Comparison of ENCODE assay signal across 8 cellular contexts in genomic region chr12:121536929-121537813, GRCh38. TPM values are rescaled to one million over a fixed set of nuclear protein-coding genes. Genes with fewer than 3 reads are reported as not detected.
DNase-seq lines count a peak whose midpoint lies in the region; ATAC-seq and TF ChIP-seq lines count a peak whose summit lies in the region.

No MANE protein-coding gene starts in this region.

- H3K18ac ChIP-seq in IMR-90 (ENCODE audit: low read depth, low read length) = no peak overlapping the region

- DNase-seq in GDM1 (lab: John Stamatoyannopoulos, UW) (peak; percentile 61), IMR-90 (peak; percentile 77), SK-N-DZ (ENCODE audit: low spot score) (peak; percentile 88), amygdala (lab: John Stamatoyannopoulos, UW) (peak in 54 of 56 donors; percentile 22 to 85 (median 66)), left ventricle myocardium superior (peak; percentile 95), posterior cingulate gyrus (peak; percentile 67 to 96 (median 80)), NCI-H1694 treated with DMSO at 0.1 percent for 48 hours (lab: John Stamatoyannopoulos, UW) (no peak)

- H3K4me3 ChIP-seq in IMR-90 (ENCODE audit: insufficient read depth, low read depth, low read length) = peak overlapping the region; percentile 11

- in situ Hi-C loops in IMR-90 (cut with MboI; ENCODE audit: low sequenced_read_pairs) = no loop called here

- WGBS in IMR-90 (ENCODE audit: extremely low coverage in 2 of 2, insufficient read length in 1 of 2), 2 experiments = 1% methylated on average over 33 of the region's 71 CpGs; no CpG with 5 or more reads in 1 of the 2 experiments

- POLR2A ChIA-PET in IMR-90 (lab: Charles Lee; ENCODE audit: unreplicated experiment) = interaction anchor here (0.6 kb wide), 1 partner anchor 42 kb away, joined by 4 read pairs; no protein-coding TSS in a partner anchor

- peaks cover 12% of the 10 kb centered on the region; the same call in 1 of the 2 replicates for H4K20me1 ChIP-seq in IMR-90 (ENCODE audit: insufficient read depth, low read length)

- peak overlapping the region; percentile 58 for H2BK5ac ChIP-seq in IMR-90 (ENCODE audit: low read depth, low read length, poor library complexity, severe bottlenecking)

- H3K27me3 ChIP-seq in IMR-90 (ENCODE audit: control insufficient read depth, insufficient read depth, low read length) = no peaks in the 10 kb centered on the region

- no peak overlapping the region for H4K5ac ChIP-seq in IMR-90 (ENCODE audit: low read depth, low read length)

- intact Hi-C loops in IMR-90 (cut with micrococcal nuclease) (loop anchor here (2.0 kb wide), 1 partner anchor 36 kb away; no protein-coding TSS in a partner anchor), left ventricle myocardium superior (cut with micrococcal nuclease) (no loop called here), posterior cingulate gyrus (cut with DNase I) (loop anchor here (5.0 kb wide), 1 partner anchor 45 kb away; the partner anchor contains the start of gene KDM2B)

- no peak for TF ChIP-seq POLR2A in IMR-90 (IDR thresholded peaks at IDR 0.05; ENCODE audit: low read depth, low read length)

- TF ChIP-seq CTCF in IMR-90 (conservative IDR thresholded peaks at IDR 0.05; ENCODE audit: low read depth, low read length) = no peak

- peaks cover 31% of the 10 kb centered on the region for H3K4me1 ChIP-seq in IMR-90 (ENCODE audit: control insufficient read depth, insufficient read depth, low read length)

- H3K56ac ChIP-seq in IMR-90 (ENCODE audit: extremely low read depth, insufficient read depth, low read length) = no peak overlapping the region

- H3K4ac ChIP-seq in IMR-90 (ENCODE audit: low read depth, low read length) = peak overlapping the region; percentile 57; the same call in 1 of the 2 replicates

- ATAC-seq in GM21717 (IDR thresholded peaks at IDR 0.05; ENCODE audit: unreplicated experiment) (peak; percentile 52), IMR-90 (ENCODE audit: low read depth) (peak; percentile 35), left ventricle myocardium superior (peak; percentile 88)

- H4K8ac ChIP-seq in IMR-90 (ENCODE audit: low read depth in 2 of 2, low read length in 2 of 2) = peak overlapping the region in 1 of 2 experiments; percentile 53; a peak in 1 of 4 replicates

- no peak overlapping the region for H2BK15ac ChIP-seq in IMR-90 (ENCODE audit: low read depth, low read length)

- dilution Hi-C loops in IMR-90 (cut with HindIII; ENCODE audit: low sequenced_read_pairs, unreplicated experiment) = no loop called here

- peaks cover 26% of the 10 kb centered on the region; the same call in 1 of the 2 replicates for H3K9me1 ChIP-seq in IMR-90 (ENCODE audit: insufficient read depth, low read length)

- peak overlapping the region; percentile 40; the same call in 1 of the 2 replicates for H3K14ac ChIP-seq in IMR-90 (replicated peaks; ENCODE audit: low read depth, low read length)

- no TSS peak for BruUV-seq in IMR-90 (replicated peaks; lab: Mats Ljungman, UMichigan)

- H3K9me3 ChIP-seq in IMR-90 (ENCODE audit: control insufficient read depth, insufficient read depth, low read length) = no peaks in the 10 kb centered on the region

- peak overlapping the region; percentile 56 for H3K4me2 ChIP-seq in IMR-90 (ENCODE audit: low read depth, low read length)

- CTCF ChIA-PET in IMR-90 (lab: Yijun Ruan, JAX) = interaction anchor here (0.7 to 1.1 kb wide), 2 partner anchors 131 to 890 kb away, joined by 3 to 9 read pairs; no protein-coding TSS in a partner anchor

- peaks cover 11 to 42% of the 10 kb centered on the region in 2 experiments for H3K79me1 ChIP-seq in IMR-90 (ENCODE audit: low read depth in 1 of 2, low read length in 2 of 2)

- H3K27ac ChIP-seq in IMR-90 (ENCODE audit: insufficient read depth, low read length) = peak overlapping the region; percentile 49

- 0 out of 2 replicates have a peak overlapping the region, but pooled peaks have one; percentile 44 for H3K23ac ChIP-seq in IMR-90 (ENCODE audit: low read depth, low read length)

- H2BK120ac ChIP-seq in IMR-90 (ENCODE audit: low read depth, low read length) = peak overlapping the region; percentile 48; the same call in 1 of the 2 replicates

- peaks cover 4% of the 10 kb centered on the region; the same call in 1 of the 2 replicates for H3K36me3 ChIP-seq in IMR-90 (ENCODE audit: control insufficient read depth, insufficient read depth, low read length)

- H2AK9ac ChIP-seq in IMR-90 (replicated peaks; ENCODE audit: low read depth, low read length, poor library complexity) = peak overlapping the region; percentile 19

- no peak overlapping the region for H3K9ac ChIP-seq in IMR-90 (ENCODE audit: low read depth, low read length)

- no peak overlapping the region for H2BK20ac ChIP-seq in IMR-90 (ENCODE audit: low read depth, low read length)

- H4K91ac ChIP-seq in IMR-90 (ENCODE audit: insufficient read depth, low read depth, low read length) = peak overlapping the region; percentile 61; the same call in 1 of the 2 replicates

- peak overlapping the region; percentile 38; the same call in 1 of the 2 replicates for H2AK5ac ChIP-seq in IMR-90 (ENCODE audit: low read depth, low read length)

- no peak for TF ChIP-seq RAD21 in IMR-90 (IDR thresholded peaks at IDR 0.05; ENCODE audit: low read length)

- H2AFZ ChIP-seq in IMR-90 (replicated peaks; ENCODE audit: low read length, poor library complexity) = peak overlapping the region; percentile 87

TF ChIP-seq in IMR-90, 13 proteins besides CTCF, POLR2A, EP300 and RAD21:
- TF ChIP-seq ELK1 (IDR thresholded peaks at IDR 0.05; ENCODE audit: borderline replicate concordance, low read depth, low read length) (no peak), CEBPB (IDR thresholded peaks at IDR 0.05; ENCODE audit: low read depth, low read length) (no peak), MAZ (IDR thresholded peaks at IDR 0.05; ENCODE audit: borderline replicate concordance, low read depth, low read length) (peak; percentile 11; the same call in 1 of the 2 replicates), NFE2L2 (IDR thresholded peaks at IDR 0.05; ENCODE audit: low read depth, low read length) (no peak), CHD1 (IDR thresholded peaks at IDR 0.05; ENCODE audit: low read depth, low read length) (no peak), MXI1 (IDR thresholded peaks at IDR 0.05; ENCODE audit: borderline replicate concordance, low read depth, low read length) (peak; percentile 16; the same call in 1 of the 2 replicates), USF2 (IDR thresholded peaks at IDR 0.05; ENCODE audit: low read depth, low read length) (peak; percentile 89), BHLHE40 (IDR thresholded peaks at IDR 0.05; ENCODE audit: low read depth, low read length) (no peak; the same call in 1 of the 2 replicates), MAFK (IDR thresholded peaks at IDR 0.05; ENCODE audit: low read depth, low read length) (no peak), RFX5 (IDR thresholded peaks at IDR 0.05; ENCODE audit: low read depth, low read length) (no peak)
TF ChIP-seq in IMR-90: peak in this region for 3.

RNA-seq across cellular contexts. Expression of gene KDM2B, which starts 43.7 kb away (rescaled TPM):
- total RNA-seq in IMR-90 (2012; rRNA removed) (21.1 and 24.2 TPM in 2 replicates), left ventricle myocardium superior (14.1 TPM)
- 22.6 and 30.7 TPM in 2 replicates for polyA plus RNA-seq in IMR-90 (2012; rRNA removed)
- polyA plus RNA-seq in IMR-90 (2012; cell fraction: cytosol; rRNA removed) = 19.7 and 20.6 TPM in 2 replicates
- 51.3 and 95.2 TPM in 2 replicates for polyA plus RNA-seq in IMR-90 (2012; cell fraction: nucleus; rRNA removed; ENCODE audit: low replicate concordance)
- polyA plus RNA-seq in SK-N-DZ (2014; cell fraction: cytosol; rRNA removed) = 62.0 and 69.7 TPM in 2 replicates
- polyA plus RNA-seq in SK-N-DZ (2014; cell fraction: nucleus; rRNA removed) = 63.0 and 94.1 TPM in 2 replicates

Comparison
In these comparisons a context has a peak if more than half of its experiments do, and no peak if none do; other contexts are left out.
1. ATAC-seq: peak in every context shown above with its lines; median percentile 88 in left ventricle myocardium superior; 52 in GM21717; 35 in IMR-90.